ENCODE assay signal across 8 cellular contexts in the genomic region with DNA sequence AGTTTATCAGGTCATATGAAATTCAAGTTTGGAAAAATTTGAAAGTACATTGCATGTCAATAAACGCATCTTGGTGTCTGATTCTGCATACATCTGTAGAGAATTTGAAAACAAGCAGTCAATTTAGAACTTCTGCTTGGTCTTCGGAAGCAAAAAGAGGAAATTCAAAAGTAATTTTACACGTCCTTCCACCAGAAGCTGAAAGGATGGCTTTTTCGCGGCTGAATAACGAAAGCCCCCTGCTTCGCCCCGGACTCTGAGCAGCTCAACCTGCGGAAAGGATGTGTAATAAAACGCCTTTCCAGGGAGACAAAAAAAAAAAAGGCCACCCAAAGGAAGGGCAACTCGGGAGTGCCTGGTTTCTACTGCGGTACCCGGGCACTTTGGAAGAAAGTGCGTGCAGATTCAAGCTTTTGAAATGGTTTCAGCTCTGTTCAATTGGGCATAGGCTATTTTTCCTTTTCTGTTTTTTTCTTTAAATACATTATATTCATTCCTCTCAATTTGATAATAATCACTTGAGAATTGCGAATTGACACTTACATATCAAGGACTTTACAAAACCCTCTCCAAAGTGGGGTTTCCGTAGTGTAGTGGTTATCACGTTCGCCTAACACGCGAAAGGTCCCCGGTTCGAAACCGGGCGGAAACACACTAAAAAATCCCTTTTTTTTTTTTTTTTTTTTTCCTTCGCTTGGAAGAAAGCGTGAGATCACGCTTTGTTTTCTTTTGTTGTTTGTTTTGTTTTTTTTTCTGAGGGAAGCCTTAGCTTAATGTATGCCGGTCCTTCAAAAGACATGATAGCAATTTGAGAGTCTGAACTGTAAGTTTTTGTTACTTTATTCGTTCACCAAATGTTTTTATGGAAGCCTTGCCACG. TPM values are rescaled to one million over a fixed set of nuclear protein-coding genes. Genes with fewer than 3 reads are reported as not detected.
A peak's percentile ranks its signal among the peaks of the same experiment; 100 is the strongest.
DNase-seq lines count a peak whose midpoint lies in the region; ATAC-seq and TF ChIP-seq lines count a peak whose summit lies in the region.

No MANE protein-coding gene starts in this region.

- peak overlapping the region; percentile 96 for H3K9ac ChIP-seq in adipocyte (ENCODE audit: low read length)

- ATAC-seq in GM19452 (IDR thresholded peaks at IDR 0.05; ENCODE audit: unreplicated experiment) (peak; percentile 16), Right ventricle myocardium superior (ENCODE audit: poor library complexity) (peak; percentile 59)

- TF ChIP-seq POLR2A in ovary (IDR thresholded peaks at IDR 0.05): peak; percentile 20

- TF ChIP-seq CTCF in ovary (IDR thresholded peaks at IDR 0.05): no peak

- peaks cover 19% of the 10 kb centered on the region for H3K4me1 ChIP-seq in adipocyte (ENCODE audit: control insufficient read depth, insufficient read depth, low read length)
- H3K4me1 ChIP-seq in ovary (ENCODE audit: insufficient read depth): peaks cover 4% of the 10 kb centered on the region
- H3K4me1 ChIP-seq in urinary bladder (ENCODE audit: insufficient read depth): no peaks in the 10 kb centered on the region

- in situ Hi-C loops in ACHN (cut with HindIII; ENCODE audit: low pct_ligation_motif_present, low pct_unique_long_range_greater_than_20kb, low sequenced_read_pairs): no loop called here

- WGBS in ovary, 3 donors: 0% methylated on average over 30 of the region's 30 CpGs
- WGBS in urinary bladder: under 1% methylated on average over 30 of the region's 30 CpGs

- H3K36me3 ChIP-seq in adipocyte (ENCODE audit: control insufficient read depth, insufficient read depth, low read length, severe bottlenecking) (peaks cover 24% of the 10 kb centered on the region), ovary (no peaks in the 10 kb centered on the region), urinary bladder (ENCODE audit: insufficient read depth) (no peaks in the 10 kb centered on the region)

- H3K27me3 ChIP-seq in adipocyte (replicated peaks; ENCODE audit: control insufficient read depth, insufficient read depth, low read length): no peaks in the 10 kb centered on the region
- no peaks in the 10 kb centered on the region for H3K27me3 ChIP-seq in ovary

- H3K4me3 ChIP-seq in adipocyte (ENCODE audit: low read length): peak overlapping the region; percentile 90
- H3K4me3 ChIP-seq in ovary: peak overlapping the region; percentile 99
- H3K4me3 ChIP-seq in urinary bladder (ENCODE audit: low read depth, low read length): peak overlapping the region; percentile 71

- TF ChIP-seq EP300 in ovary (IDR thresholded peaks at IDR 0.05): no peak

- H3K27ac ChIP-seq in ovary (peak overlapping the region; percentile 91 to 97), urinary bladder (ENCODE audit: low read depth) (peak overlapping the region; percentile 99)

- H3K9me3 ChIP-seq in adipocyte (ENCODE audit: control insufficient read depth, low read length): no peaks in the 10 kb centered on the region
- no peaks in the 10 kb centered on the region for H3K9me3 ChIP-seq in ovary

- intact Hi-C loops in Right ventricle myocardium superior (cut with DNase I): loop anchor here (10.0 kb wide), 1 partner anchor 193 kb away; the partner anchor contains the start of gene SEC62
- intact Hi-C loops in ovary (cut with DNase I): loop anchor here in 1 of 4 donors (10.0 kb wide), 1 partner anchor 583 kb away; the partner anchor contains the start of gene SKIL

- DNase-seq in ACHN (peak; percentile 75), NCI-H128 (lab: John Stamatoyannopoulos, UW; ENCODE audit: unreplicated experiment) (peak; percentile 84), SKM-1 (lab: John Stamatoyannopoulos, UW; ENCODE audit: unreplicated experiment) (peak; percentile 86), adipocyte (ENCODE audit: low read depth) (peak; percentile 88), Right ventricle myocardium superior (peak; percentile 62), ovary (peak; percentile 59 to 72 (median 69))

RNA-seq across cellular contexts. Expression of gene MYNN, which starts 1.3 kb away (rescaled TPM):
- total RNA-seq in Right ventricle myocardium superior (11.4 TPM), ovary (10 to 100 TPM; 14.1 to 23.6 (median 20.0) TPM), urinary bladder (50.8 TPM)
- polyA plus RNA-seq in ovary (10 to 100 TPM; 10.1 to 10.3 TPM), urinary bladder (11.9 TPM)

RNA-seq across cellular contexts. Expression of gene ACTRT3, which starts 2.5 kb away (rescaled TPM):
- total RNA-seq in Right ventricle myocardium superior (0.59 TPM), ovary (1 to 10 TPM in 6 of 7 donors, under 1 TPM in 1; 0.34 to 3.8 (median 3.1) TPM), urinary bladder (3.3 TPM)
- polyA plus RNA-seq in ovary (1 to 10 TPM; 1.5 to 2.0 TPM), urinary bladder (2.4 TPM)

RNA-seq across cellular contexts. Expression of gene TERC, which starts 7.0 kb away (rescaled TPM):
- total RNA-seq in Right ventricle myocardium superior (1.5 TPM), ovary (100 to 1,000 TPM in 2 of 7 donors, 1 to 10 TPM in 5; 2.4 to 467 (median 5.2) TPM), urinary bladder (108 TPM)
- polyA plus RNA-seq in ovary (not detected), urinary bladder (not detected)

RNA-seq across cellular contexts. Expression of gene LRRIQ4, which starts 40.8 kb away (rescaled TPM):
- total RNA-seq in Right ventricle myocardium superior (not detected), ovary (under 1 TPM in 5 of 7 donors, not detected in 2; 0.23 to 0.43 (median 0.26) TPM), urinary bladder (not detected)
- polyA plus RNA-seq in ovary (under 1 TPM; 0.05 to 0.17 TPM), urinary bladder (not detected)

RNA-seq across cellular contexts. Expression of gene LRRC34, which starts 40.8 kb away (rescaled TPM):
- total RNA-seq in Right ventricle myocardium superior (2.0 TPM), ovary (1 to 10 TPM; 3.3 to 8.1 (median 4.3) TPM), urinary bladder (14.7 TPM)
- polyA plus RNA-seq in ovary (1 to 10 TPM; 1.7 to 3.3 TPM), urinary bladder (2.0 TPM)

Comparison
In these comparisons a context has a peak if more than half of its experiments do, and no peak if none do; other contexts are left out.
1. Peak in every context shown above with its lines: DNase-seq, ATAC-seq, H3K4me3 ChIP-seq and H3K27ac ChIP-seq.